In genomic region chr18:63346031-63346430, GRCh38 we compare ENCODE assay signal across 14 cellular contexts. TPM values are rescaled to one million over a fixed set of nuclear protein-coding genes. Genes with fewer than 3 reads are reported as not detected.
DNase-seq lines count a peak whose midpoint lies in the region; ATAC-seq and TF ChIP-seq lines count a peak whose summit lies in the region.
"Had no signal": no experiment of that assay in that cellular context is flagged by ENCODE, and none has a peak within 500 bp of the region (broad histone marks: within the 10 kb centered on the region; RNA-seq: fewer than 3 reads in every experiment).

No MANE protein-coding gene starts in this region.

- intact Hi-C loops in breast epithelium (cut with DNase I; ENCODE audit: low total_unique reads): no loop called here
- intact Hi-C loops in left ventricle myocardium inferior (cut with micrococcal nuclease): no loop called here

- peak overlapping the region in 1 of 3 donors; percentile 7 for H3K4me3 ChIP-seq in breast epithelium
- peak overlapping the region; percentile 29 for H3K4me3 ChIP-seq in left ventricle myocardium inferior
- H3K4me3 ChIP-seq in skeletal muscle tissue (ENCODE audit: low read length in 3 of 3): peak overlapping the region in 1 of 3 donors; percentile 8
- H3K4me3 ChIP-seq: SK-N-MC had no signal

- H3K27ac ChIP-seq in breast epithelium: peak overlapping the region; percentile 72 to 80
- peak overlapping the region; percentile 80 for H3K27ac ChIP-seq in left ventricle myocardium inferior (replicated peaks)
- peak overlapping the region; percentile 32 for H3K27ac ChIP-seq in skeletal muscle tissue (ENCODE audit: low read depth, low read length)

- H3K9me3 ChIP-seq in breast epithelium (no peaks in the 10 kb centered on the region), left ventricle myocardium inferior (replicated peaks) (no peaks in the 10 kb centered on the region), skeletal muscle tissue (ENCODE audit: control insufficient read depth in 3 of 3, low read length in 3 of 3) (no peaks in the 10 kb centered on the region)

- TF ChIP-seq CTCF in breast epithelium (IDR thresholded peaks at IDR 0.05): no peak
- no peak for TF ChIP-seq CTCF in left ventricle myocardium inferior (IDR thresholded peaks at IDR 0.05; ENCODE audit: borderline replicate concordance)

- no peaks in the 10 kb centered on the region for H3K27me3 ChIP-seq in breast epithelium
- H3K27me3 ChIP-seq in left ventricle myocardium inferior (ENCODE audit: low read depth): no peaks in the 10 kb centered on the region
- H3K27me3 ChIP-seq in skeletal muscle tissue (ENCODE audit: control insufficient read depth in 3 of 3, insufficient read depth in 3 of 3, low read length in 3 of 3): no peaks in the 10 kb centered on the region

- H3K4me1 ChIP-seq in breast epithelium: no peaks in the 10 kb centered on the region
- H3K4me1 ChIP-seq in left ventricle myocardium inferior: peaks cover 36% of the 10 kb centered on the region
- H3K4me1 ChIP-seq in skeletal muscle tissue (ENCODE audit: control insufficient read depth in 3 of 3, insufficient read depth in 3 of 3, low read length in 3 of 3): peaks cover 14 to 27% (median 14%) of the 10 kb centered on the region in 3 donors

- peak overlapping the region in 2 of 3 donors; percentile 7 to 65 for H3K9ac ChIP-seq in skeletal muscle tissue (ENCODE audit: low read depth in 1 of 3, low read length in 3 of 3)

- H3K36me3 ChIP-seq in breast epithelium: no peaks in the 10 kb centered on the region
- H3K36me3 ChIP-seq in left ventricle myocardium inferior: peaks cover 95% of the 10 kb centered on the region
- H3K36me3 ChIP-seq in skeletal muscle tissue (ENCODE audit: control insufficient read depth in 3 of 3, insufficient read depth in 3 of 3, low read length in 3 of 3): peaks cover 24 to 58% (median 37%) of the 10 kb centered on the region in 3 donors

- peak; percentile 29 for DNase-seq in GM03348 (ENCODE audit: low spot score)
- DNase-seq in breast epithelium (ENCODE audit: low spot score in 2 of 2): peak in 1 of 2 donors; percentile 61
- DNase-seq in left ventricle myocardium inferior: peak; percentile 26
- no peak for DNase-seq in activated CD4-positive, alpha-beta T cell treated with anti-CD3 and anti-CD28 coated beads, Interleukin-2, amount 50 U/mL, for 1 hour
- DNase-seq in medulla oblongata (ENCODE audit: extremely low spot score): no peak
- no peak for DNase-seq in T1000 (lab: John Stamatoyannopoulos, UW)
- DNase-seq: activated CD4-positive, alpha-beta memory T cell treated with anti-CD3 and anti-CD28 coated beads for 36 hours; activated naive CD8-positive, alpha-beta T cell treated with anti-CD3 and anti-CD28 coated beads, Interleukin-2, amount 50 U/mL, for 24 hours; activated T-cell treated with anti-CD3 and anti-CD28 coated beads, Interleukin-2, amount 50 U/mL, for 48 hours; cerebellar nuclear complex; stimulated activated naive CD8-positive, alpha-beta T cell treated with anti-CD3 and anti-CD28 coated beads, Interleukin-15, amount 100 ng/mL, for 72 hours had no signal

- no peak for ATAC-seq in GM21447 (IDR thresholded peaks at IDR 0.05; ENCODE audit: unreplicated experiment)
- ATAC-seq: activated naive CD8-positive, alpha-beta T cell treated with anti-CD3 and anti-CD28 coated beads, Interleukin-2, amount 50 U/mL, for 24 hours; stimulated activated naive CD8-positive, alpha-beta T cell treated with anti-CD3 and anti-CD28 coated beads, Interleukin-15, amount 100 ng/mL, for 72 hours had no signal

- TF ChIP-seq POLR2A in breast epithelium (IDR thresholded peaks at IDR 0.05): no peak

RNA-seq across cellular contexts. Expression of gene KDSR, which starts 21.0 kb away (rescaled TPM):
- total RNA-seq in breast epithelium (10 to 100 TPM; 41.6 to 53.0 (median 48.9) TPM), left ventricle myocardium inferior (31.3 TPM), skeletal muscle tissue (12.5 TPM)

RNA-seq across cellular contexts. Expression of gene BCL2, which starts 26.5 kb away (rescaled TPM):
- 10 to 100 TPM; 41.3 to 82.5 (median 43.6) TPM for total RNA-seq in breast epithelium
- 7.3 TPM for total RNA-seq in left ventricle myocardium inferior
- 39.1 TPM for total RNA-seq in skeletal muscle tissue

Comparison
In these comparisons a context has a peak if more than half of its experiments do, and no peak if none do; other contexts are left out.
1. DNase-seq: peak in GM03348 (single experiment) and left ventricle myocardium inferior (single experiment); none in activated CD4-positive, alpha-beta T cell treated with anti-CD3 and anti-CD28 coated beads, Interleukin-2, amount 50 U/mL, for 1 hour (single experiment), medulla oblongata (single experiment) and T1000 (single experiment).
2. Peak in every context shown above with its lines, with median percentiles within 50 percentile points of each other: H3K27ac ChIP-seq.